Comparison of ENCODE assay signal across 31 cellular contexts in genomic region chr6:113299526-113299925, GRCh38.
DNase-seq lines count a peak whose midpoint lies in the region; ATAC-seq and TF ChIP-seq lines count a peak whose summit lies in the region.
"Had no signal": no experiment of that assay in that cellular context is flagged by ENCODE, and none has a peak within 500 bp of the region (broad histone marks: within the 10 kb centered on the region; RNA-seq: fewer than 3 reads in every experiment).

No MANE protein-coding gene starts in this region.

- H3K9me2 ChIP-seq in SK-N-SH = no peaks in the 10 kb centered on the region

- peaks cover 0 to 2% of the 10 kb centered on the region in 2 experiments; a peak in 1 of 4 replicates for H3K4me1 ChIP-seq in SK-N-SH (ENCODE audit: control insufficient read depth in 1 of 2, insufficient read depth in 2 of 2, low read depth in 1 of 2, low read length in 1 of 2)
- peaks cover 16% of the 10 kb centered on the region for H3K4me1 ChIP-seq in osteoblast (ENCODE audit: insufficient read depth, low read length)
- no peaks in the 10 kb centered on the region for H3K4me1 ChIP-seq in aorta (ENCODE audit: control insufficient read depth in 1 of 2, insufficient read depth in 2 of 2, low read length in 2 of 2)
- H3K4me1 ChIP-seq: heart left ventricle, right atrium auricular region, SJCRH30, suprapubic skin had no signal

- DNase-seq in NCI-H1694 (lab: John Stamatoyannopoulos, UW) = peak; percentile 8
- no peak for DNase-seq in NCI-H1694 treated with DMSO at 0.1 percent for 48 hours (lab: John Stamatoyannopoulos, UW)
- DNase-seq in NCI-H1436 (lab: John Stamatoyannopoulos, UW) = peak; percentile 51
- DNase-seq in SK-N-SH = no peak
- DNase-seq in osteoblast (ENCODE audit: insufficient read length, low spot score, missing footprints) = no peak
- DNase-seq in aorta = no peak
- no peak for DNase-seq in WERI-Rb-1
- no peak for DNase-seq in nephron progenitor cell
- DNase-seq: activated CD4-positive, alpha-beta T cell treated with anti-CD3 and anti-CD28 coated beads, Interleukin-2, amount 10 ng/mL, durations not matched to agents 24 days and 14 days; activated effector memory CD4-positive, alpha-beta T cell treated with anti-CD3 and anti-CD28 coated beads, Interleukin-2, amount 50 U/mL, for 16 hours; activated naive CD8-positive, alpha-beta T cell treated with anti-CD3 and anti-CD28 coated beads for 36 hours; activated T-cell treated with anti-CD3 and anti-CD28 coated beads, Interleukin-2, amount 50 U/mL, for 24 hours; anterior cingulate cortex; CD4-positive, CD25-positive, alpha-beta regulatory T cell; effector memory CD8-positive, alpha-beta T cell; foreskin melanocyte; H7; heart left ventricle; MG63; NCI-H1417 treated with DMSO at 0.1 percent for 48 hours; NCI-H774; posterior cingulate gyrus; RPMI8226; SJCRH30; stimulated activated naive CD4-positive, alpha-beta T cell treated with Interleukin-2 at 50 U/mL for 16 hours; T1000 had no signal

- TF ChIP-seq EP300 in SK-N-SH (IDR thresholded peaks at IDR 0.05; ENCODE audit: borderline replicate concordance in 1 of 2, low read depth in 1 of 2, low read length in 1 of 2) = no peak; a peak in 1 of 4 replicates

- no peak for TF ChIP-seq RAD21 in SK-N-SH (IDR thresholded peaks at IDR 0.05; ENCODE audit: low read length)

- no peak overlapping the region for H2AFZ ChIP-seq in SK-N-SH (ENCODE audit: low read depth)
- H2AFZ ChIP-seq in osteoblast (ENCODE audit: low read length) = peak overlapping the region; percentile 61

- no peaks in the 10 kb centered on the region for H3K27me3 ChIP-seq in SK-N-SH (ENCODE audit: insufficient read depth)
- H3K27me3 ChIP-seq in osteoblast (ENCODE audit: insufficient read depth, low read length) = no peaks in the 10 kb centered on the region
- H3K27me3 ChIP-seq in aorta (ENCODE audit: control insufficient read depth in 1 of 2, insufficient read depth in 2 of 2, low read length in 1 of 2) = no peaks in the 10 kb centered on the region
- H3K27me3 ChIP-seq in WERI-Rb-1 (ENCODE audit: insufficient read depth, low read depth, severe bottlenecking) = no peaks in the 10 kb centered on the region
- H3K27me3 ChIP-seq: heart left ventricle, MG63, right atrium auricular region, SJCRH30, suprapubic skin had no signal

- no peaks in the 10 kb centered on the region for H3K27me3 Mint-ChIP-seq in nephron progenitor cell (ENCODE audit: low read depth, poor library complexity)
- H3K27me3 Mint-ChIP-seq: activated CD4-positive, alpha-beta T cell treated with anti-CD3 and anti-CD28 coated beads, Interleukin-2, amount 10 ng/mL, durations not matched to agents 24 days and 14 days; activated naive CD8-positive, alpha-beta T cell treated with anti-CD3 and anti-CD28 coated beads for 36 hours; activated T-cell treated with anti-CD3 and anti-CD28 coated beads, Interleukin-2, amount 50 U/mL, for 24 hours; CD4-positive, CD25-positive, alpha-beta regulatory T cell; effector memory CD8-positive, alpha-beta T cell had no signal

- no peak overlapping the region for H3K9ac ChIP-seq in SK-N-SH
- H3K9ac ChIP-seq: KMS-11 had no signal

- no peak overlapping the region for H3K4me3 ChIP-seq in SK-N-SH (ENCODE audit: low read depth in 2 of 2, low read length in 1 of 2)
- no peak overlapping the region for H3K4me3 ChIP-seq in osteoblast (ENCODE audit: insufficient read depth, low read length)
- H3K4me3 ChIP-seq in aorta (ENCODE audit: low read length in 2 of 2) = no peak overlapping the region
- no peak overlapping the region for H3K4me3 ChIP-seq in WERI-Rb-1 (ENCODE audit: low read depth, low read length)
- H3K4me3 ChIP-seq: heart left ventricle, MG63, right atrium auricular region, SJCRH30, smooth muscle cell, suprapubic skin had no signal

- no peaks in the 10 kb centered on the region for H3K36me3 ChIP-seq in SK-N-SH (replicated peaks in 1 of 2; ENCODE audit: control insufficient read depth in 1 of 2, insufficient read depth in 2 of 2, low read length in 1 of 2)
- H3K36me3 ChIP-seq in osteoblast (ENCODE audit: insufficient read depth, low read length) = no peaks in the 10 kb centered on the region
- H3K36me3 ChIP-seq in aorta (ENCODE audit: control insufficient read depth in 1 of 2, insufficient read depth in 2 of 2, low read length in 1 of 2) = no peaks in the 10 kb centered on the region
- no peaks in the 10 kb centered on the region for H3K36me3 ChIP-seq in WERI-Rb-1
- H3K36me3 ChIP-seq: heart left ventricle, MG63, right atrium auricular region, SJCRH30, suprapubic skin had no signal

- H3K9me3 ChIP-seq in SK-N-SH (no peaks in the 10 kb centered on the region), osteoblast (ENCODE audit: low read depth, low read length) (no peaks in the 10 kb centered on the region), aorta (ENCODE audit: control insufficient read depth, low read length) (no peaks in the 10 kb centered on the region), WERI-Rb-1 (ENCODE audit: severe bottlenecking) (no peaks in the 10 kb centered on the region)
- H3K9me3 ChIP-seq: heart left ventricle, MG63, right atrium auricular region, SJCRH30, suprapubic skin had no signal

- H3K4me1 Mint-ChIP-seq in nephron progenitor cell = no peaks in the 10 kb centered on the region
- H3K4me1 Mint-ChIP-seq: activated CD4-positive, alpha-beta T cell treated with anti-CD3 and anti-CD28 coated beads, Interleukin-2, amount 10 ng/mL, durations not matched to agents 24 days and 14 days; activated naive CD8-positive, alpha-beta T cell treated with anti-CD3 and anti-CD28 coated beads for 36 hours; CD4-positive, CD25-positive, alpha-beta regulatory T cell had no signal

- H3K79me2 ChIP-seq in SK-N-SH (ENCODE audit: insufficient read depth) = no peaks in the 10 kb centered on the region
- H3K79me2 ChIP-seq in osteoblast (ENCODE audit: insufficient read depth, low read length) = no peaks in the 10 kb centered on the region

- no peak overlapping the region for H3K27ac Mint-ChIP-seq in nephron progenitor cell
- H3K27ac Mint-ChIP-seq: activated CD4-positive, alpha-beta T cell treated with anti-CD3 and anti-CD28 coated beads, Interleukin-2, amount 10 ng/mL, durations not matched to agents 24 days and 14 days; activated naive CD8-positive, alpha-beta T cell treated with anti-CD3 and anti-CD28 coated beads for 36 hours; activated T-cell treated with anti-CD3 and anti-CD28 coated beads, Interleukin-2, amount 50 U/mL, for 24 hours; CD4-positive, CD25-positive, alpha-beta regulatory T cell; effector memory CD8-positive, alpha-beta T cell had no signal

- ATAC-seq in aorta (ENCODE audit: low FRiP score) = no peak
- ATAC-seq: effector memory CD8-positive, alpha-beta T cell; heart left ventricle had no signal

- H3K9me3 Mint-ChIP-seq in nephron progenitor cell = no peaks in the 10 kb centered on the region
- H3K9me3 Mint-ChIP-seq: activated CD4-positive, alpha-beta T cell treated with anti-CD3 and anti-CD28 coated beads, Interleukin-2, amount 10 ng/mL, durations not matched to agents 24 days and 14 days; activated naive CD8-positive, alpha-beta T cell treated with anti-CD3 and anti-CD28 coated beads for 36 hours; activated T-cell treated with anti-CD3 and anti-CD28 coated beads, Interleukin-2, amount 50 U/mL, for 24 hours had no signal

- TF ChIP-seq CTCF in SK-N-SH (IDR thresholded peaks at IDR 0.05) (no peak), osteoblast (IDR thresholded peaks at IDR 0.05; ENCODE audit: extremely low read depth, low read depth, low read length) (no peak), WERI-Rb-1 (IDR thresholded peaks at IDR 0.05; ENCODE audit: low read depth, low read length) (no peak), nephron progenitor cell (IDR thresholded peaks at IDR 0.05) (no peak)

- H3K36me3 Mint-ChIP-seq in nephron progenitor cell (ENCODE audit: low read depth) = no peaks in the 10 kb centered on the region
- H3K36me3 Mint-ChIP-seq: activated naive CD8-positive, alpha-beta T cell treated with anti-CD3 and anti-CD28 coated beads for 36 hours; CD4-positive, CD25-positive, alpha-beta regulatory T cell had no signal

- H3K27ac ChIP-seq in SK-N-SH (ENCODE audit: low read depth in 2 of 2, low read length in 1 of 2) = no peak overlapping the region
- no peak overlapping the region for H3K27ac ChIP-seq in osteoblast (ENCODE audit: low read depth, low read length)
- no peak overlapping the region for H3K27ac ChIP-seq in aorta (ENCODE audit: low read depth in 1 of 2, low read length in 2 of 2)
- no peak overlapping the region for H3K27ac ChIP-seq in WERI-Rb-1
- H3K27ac ChIP-seq: heart left ventricle, KMS-11, right atrium auricular region, SJCRH30, suprapubic skin, VCaP had no signal

- H3K4me2 ChIP-seq in SK-N-SH (no peak overlapping the region), osteoblast (ENCODE audit: insufficient read depth, low read length) (no peak overlapping the region)
- H3K4me2 ChIP-seq: KMS-11, smooth muscle cell had no signal

- no peaks in the 10 kb centered on the region for H4K20me1 ChIP-seq in SK-N-SH (ENCODE audit: insufficient read depth)
- no peaks in the 10 kb centered on the region for H4K20me1 ChIP-seq in osteoblast (ENCODE audit: insufficient read depth, low read length)

- no peak overlapping the region for H3K4me3 Mint-ChIP-seq in nephron progenitor cell
- H3K4me3 Mint-ChIP-seq: activated CD4-positive, alpha-beta T cell treated with anti-CD3 and anti-CD28 coated beads, Interleukin-2, amount 10 ng/mL, durations not matched to agents 24 days and 14 days; activated naive CD8-positive, alpha-beta T cell treated with anti-CD3 and anti-CD28 coated beads for 36 hours; activated T-cell treated with anti-CD3 and anti-CD28 coated beads, Interleukin-2, amount 50 U/mL, for 24 hours; CD4-positive, CD25-positive, alpha-beta regulatory T cell; effector memory CD8-positive, alpha-beta T cell had no signal

- intact Hi-C loops in aorta (cut with DNase I) = no loop called here

- POLR2A ChIA-PET in SK-N-SH (lab: Yijun Ruan, JAX) = no interaction called here

- peaks cover 4% of the 10 kb centered on the region for H3F3A ChIP-seq in SK-N-SH (replicated peaks; ENCODE audit: insufficient read depth)

- CTCF ChIA-PET in SK-N-SH (lab: Yijun Ruan, JAX) = interaction anchor here (0.8 kb wide), 1 partner anchor 9 kb away, joined by 3 read pairs; no protein-coding TSS in a partner anchor

TF ChIP-seq in SK-N-SH, 30 proteins besides CTCF, POLR2A, EP300 and RAD21:
- TF ChIP-seq CHD2 (IDR thresholded peaks at IDR 0.05; ENCODE audit: low read length, partially characterized antibody) (peak; percentile 14), SIN3A (IDR thresholded peaks at IDR 0.05; ENCODE audit: borderline replicate concordance, low read depth, low read length) (no peak)
TF ChIP-seq in SK-N-SH: peak in this region for 1.

Comparison
In these comparisons a context has a peak if more than half of its experiments do, and no peak if none do; other contexts are left out.
1. DNase-seq: peak in NCI-H1694 (single experiment) and NCI-H1436 (single experiment); none in NCI-H1694 treated with DMSO at 0.1 percent for 48 hours (single experiment), SK-N-SH (single experiment), osteoblast (single experiment), aorta (0 of 2), WERI-Rb-1 (single experiment) and nephron progenitor cell (single experiment).